Comparison of ENCODE assay signal across 1 cellular context in the genomic region with DNA sequence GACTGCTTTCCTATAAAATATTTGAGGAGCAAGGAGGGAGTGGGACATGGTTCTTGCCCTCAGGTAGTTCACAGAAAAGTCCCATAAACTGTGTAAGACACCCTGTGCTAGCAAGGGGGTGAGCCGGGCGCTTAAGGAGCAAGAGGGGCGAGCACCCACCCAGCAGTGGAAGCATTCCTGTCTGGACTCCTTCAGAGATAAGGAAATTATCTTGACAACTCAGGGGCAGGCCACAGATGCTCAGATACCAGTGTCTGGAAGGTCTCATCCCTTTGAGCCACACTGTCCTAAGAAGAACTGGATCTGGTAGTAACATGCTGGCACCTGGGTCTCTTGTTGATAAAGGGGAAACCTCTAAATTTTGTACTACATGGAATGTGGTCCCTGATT.
TF ChIP-seq lines count a peak whose summit lies in the region.

No MANE protein-coding gene starts in this region.

TF ChIP-seq in K562, 482 proteins besides CTCF, POLR2A, EP300 and RAD21 (continued from another document and continues in another):
- TF ChIP-seq, protein P1, sequence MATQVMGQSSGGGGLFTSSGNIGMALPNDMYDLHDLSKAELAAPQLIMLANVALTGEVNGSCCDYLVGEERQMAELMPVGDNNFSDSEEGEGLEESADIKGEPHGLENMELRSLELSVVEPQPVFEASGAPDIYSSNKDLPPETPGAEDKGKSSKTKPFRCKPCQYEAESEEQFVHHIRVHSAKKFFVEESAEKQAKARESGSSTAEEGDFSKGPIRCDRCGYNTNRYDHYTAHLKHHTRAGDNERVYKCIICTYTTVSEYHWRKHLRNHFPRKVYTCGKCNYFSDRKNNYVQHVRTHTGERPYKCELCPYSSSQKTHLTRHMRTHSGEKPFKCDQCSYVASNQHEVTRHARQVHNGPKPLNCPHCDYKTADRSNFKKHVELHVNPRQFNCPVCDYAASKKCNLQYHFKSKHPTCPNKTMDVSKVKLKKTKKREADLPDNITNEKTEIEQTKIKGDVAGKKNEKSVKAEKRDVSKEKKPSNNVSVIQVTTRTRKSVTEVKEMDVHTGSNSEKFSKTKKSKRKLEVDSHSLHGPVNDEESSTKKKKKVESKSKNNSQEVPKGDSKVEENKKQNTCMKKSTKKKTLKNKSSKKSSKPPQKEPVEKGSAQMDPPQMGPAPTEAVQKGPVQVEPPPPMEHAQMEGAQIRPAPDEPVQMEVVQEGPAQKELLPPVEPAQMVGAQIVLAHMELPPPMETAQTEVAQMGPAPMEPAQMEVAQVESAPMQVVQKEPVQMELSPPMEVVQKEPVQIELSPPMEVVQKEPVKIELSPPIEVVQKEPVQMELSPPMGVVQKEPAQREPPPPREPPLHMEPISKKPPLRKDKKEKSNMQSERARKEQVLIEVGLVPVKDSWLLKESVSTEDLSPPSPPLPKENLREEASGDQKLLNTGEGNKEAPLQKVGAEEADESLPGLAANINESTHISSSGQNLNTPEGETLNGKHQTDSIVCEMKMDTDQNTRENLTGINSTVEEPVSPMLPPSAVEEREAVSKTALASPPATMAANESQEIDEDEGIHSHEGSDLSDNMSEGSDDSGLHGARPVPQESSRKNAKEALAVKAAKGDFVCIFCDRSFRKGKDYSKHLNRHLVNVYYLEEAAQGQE (CRISPR knock-in tag; IDR thresholded peaks at IDR 0.05; ENCODE audit: low read depth) = no peak
- TF ChIP-seq TSC22D4 (tag; IDR thresholded peaks at IDR 0.05) (no peak), ESRRA (IDR thresholded peaks at IDR 0.05; ENCODE audit: borderline replicate concordance, low read depth) (0 out of 2 replicates have a peak, but pooled peaks have one; percentile 6), GATAD2B (IDR thresholded peaks at IDR 0.05; ENCODE audit: borderline replicate concordance) (no peak), ZNF124 (CRISPR knock-in tag; IDR thresholded peaks at IDR 0.05) (no peak), KAT2B (IDR thresholded peaks at IDR 0.05; ENCODE audit: low read depth, low read length) (no peak), MXI1 (IDR thresholded peaks at IDR 0.05; ENCODE audit: low read depth, low read length) (no peak), ZNF121 (CRISPR knock-in tag; conservative IDR thresholded peaks at IDR 0.05) (no peak), FOXM1 (IDR thresholded peaks at IDR 0.05; ENCODE audit: low read depth) (0 out of 2 replicates have a peak, but pooled peaks have one; percentile 27), FOXM1 (CRISPR knock-in tag; IDR thresholded peaks at IDR 0.05; ENCODE audit: low read depth) (no peak), CHD4 (IDR thresholded peaks at IDR 0.05; ENCODE audit: insufficient read depth, insufficient replicate concordance, low read depth, low read length, poor library complexity, severe bottlenecking) (no peak), CBFB (CRISPR knock-in tag; IDR thresholded peaks at IDR 0.05) (no peak), KLF13 (tag; IDR thresholded peaks at IDR 0.05; ENCODE audit: borderline replicate concordance, low read depth) (no peak), PRPF4 (IDR thresholded peaks at IDR 0.05; ENCODE audit: insufficient read depth, low read depth, low read length, poor library complexity, severe bottlenecking) (no peak), ZNF589 (CRISPR knock-in tag; IDR thresholded peaks at IDR 0.05; ENCODE audit: low read depth) (no peak), HNRNPK (IDR thresholded peaks at IDR 0.05; ENCODE audit: low read depth, low read length, poor library complexity, severe bottlenecking) (no peak), ZNF696 (CRISPR knock-in tag; conservative IDR thresholded peaks at IDR 0.05) (no peak), RFX1 (IDR thresholded peaks at IDR 0.05) (no peak), ZNF75A (CRISPR knock-in tag; IDR thresholded peaks at IDR 0.05) (no peak), HDAC1 (IDR thresholded peaks at IDR 0.05) (no peak), RBM34 (IDR thresholded peaks at IDR 0.05; ENCODE audit: borderline replicate concordance, insufficient read depth, low read length) (no peak), POLR3A (IDR thresholded peaks at IDR 0.05; ENCODE audit: borderline replicate concordance, extremely low read depth, insufficient read depth, insufficient read length) (no peak), HMGN3 (IDR thresholded peaks at IDR 0.05; ENCODE audit: borderline replicate concordance, extremely low read depth, insufficient read length, low read depth, low read length) (peak; percentile 57), STAT5A (IDR thresholded peaks at IDR 0.05; ENCODE audit: borderline replicate concordance, low read length) (no peak), THRAP3 (IDR thresholded peaks at IDR 0.05; ENCODE audit: borderline replicate concordance) (no peak), TAL1 (IDR thresholded peaks at IDR 0.05) (peak; percentile 38; the same call in 1 of the 2 replicates), SMAD3 (CRISPR knock-in tag; conservative IDR thresholded peaks at IDR 0.05) (no peak)
- TF ChIP-seq, protein P2, sequence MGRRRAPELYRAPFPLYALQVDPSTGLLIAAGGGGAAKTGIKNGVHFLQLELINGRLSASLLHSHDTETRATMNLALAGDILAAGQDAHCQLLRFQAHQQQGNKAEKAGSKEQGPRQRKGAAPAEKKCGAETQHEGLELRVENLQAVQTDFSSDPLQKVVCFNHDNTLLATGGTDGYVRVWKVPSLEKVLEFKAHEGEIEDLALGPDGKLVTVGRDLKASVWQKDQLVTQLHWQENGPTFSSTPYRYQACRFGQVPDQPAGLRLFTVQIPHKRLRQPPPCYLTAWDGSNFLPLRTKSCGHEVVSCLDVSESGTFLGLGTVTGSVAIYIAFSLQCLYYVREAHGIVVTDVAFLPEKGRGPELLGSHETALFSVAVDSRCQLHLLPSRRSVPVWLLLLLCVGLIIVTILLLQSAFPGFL (CRISPR knock-in tag; IDR thresholded peaks at IDR 0.05) = 0 out of 2 replicates have a peak, but pooled peaks have one; percentile 81
- TF ChIP-seq, protein P3, sequence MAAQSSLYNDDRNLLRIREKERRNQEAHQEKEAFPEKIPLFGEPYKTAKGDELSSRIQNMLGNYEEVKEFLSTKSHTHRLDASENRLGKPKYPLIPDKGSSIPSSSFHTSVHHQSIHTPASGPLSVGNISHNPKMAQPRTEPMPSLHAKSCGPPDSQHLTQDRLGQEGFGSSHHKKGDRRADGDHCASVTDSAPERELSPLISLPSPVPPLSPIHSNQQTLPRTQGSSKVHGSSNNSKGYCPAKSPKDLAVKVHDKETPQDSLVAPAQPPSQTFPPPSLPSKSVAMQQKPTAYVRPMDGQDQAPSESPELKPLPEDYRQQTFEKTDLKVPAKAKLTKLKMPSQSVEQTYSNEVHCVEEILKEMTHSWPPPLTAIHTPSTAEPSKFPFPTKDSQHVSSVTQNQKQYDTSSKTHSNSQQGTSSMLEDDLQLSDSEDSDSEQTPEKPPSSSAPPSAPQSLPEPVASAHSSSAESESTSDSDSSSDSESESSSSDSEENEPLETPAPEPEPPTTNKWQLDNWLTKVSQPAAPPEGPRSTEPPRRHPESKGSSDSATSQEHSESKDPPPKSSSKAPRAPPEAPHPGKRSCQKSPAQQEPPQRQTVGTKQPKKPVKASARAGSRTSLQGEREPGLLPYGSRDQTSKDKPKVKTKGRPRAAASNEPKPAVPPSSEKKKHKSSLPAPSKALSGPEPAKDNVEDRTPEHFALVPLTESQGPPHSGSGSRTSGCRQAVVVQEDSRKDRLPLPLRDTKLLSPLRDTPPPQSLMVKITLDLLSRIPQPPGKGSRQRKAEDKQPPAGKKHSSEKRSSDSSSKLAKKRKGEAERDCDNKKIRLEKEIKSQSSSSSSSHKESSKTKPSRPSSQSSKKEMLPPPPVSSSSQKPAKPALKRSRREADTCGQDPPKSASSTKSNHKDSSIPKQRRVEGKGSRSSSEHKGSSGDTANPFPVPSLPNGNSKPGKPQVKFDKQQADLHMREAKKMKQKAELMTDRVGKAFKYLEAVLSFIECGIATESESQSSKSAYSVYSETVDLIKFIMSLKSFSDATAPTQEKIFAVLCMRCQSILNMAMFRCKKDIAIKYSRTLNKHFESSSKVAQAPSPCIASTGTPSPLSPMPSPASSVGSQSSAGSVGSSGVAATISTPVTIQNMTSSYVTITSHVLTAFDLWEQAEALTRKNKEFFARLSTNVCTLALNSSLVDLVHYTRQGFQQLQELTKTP (IDR thresholded peaks at IDR 0.05; ENCODE audit: low read depth in 1 of 2, partially characterized antibody in 2 of 2) = no peak
- TF ChIP-seq, protein P4, sequence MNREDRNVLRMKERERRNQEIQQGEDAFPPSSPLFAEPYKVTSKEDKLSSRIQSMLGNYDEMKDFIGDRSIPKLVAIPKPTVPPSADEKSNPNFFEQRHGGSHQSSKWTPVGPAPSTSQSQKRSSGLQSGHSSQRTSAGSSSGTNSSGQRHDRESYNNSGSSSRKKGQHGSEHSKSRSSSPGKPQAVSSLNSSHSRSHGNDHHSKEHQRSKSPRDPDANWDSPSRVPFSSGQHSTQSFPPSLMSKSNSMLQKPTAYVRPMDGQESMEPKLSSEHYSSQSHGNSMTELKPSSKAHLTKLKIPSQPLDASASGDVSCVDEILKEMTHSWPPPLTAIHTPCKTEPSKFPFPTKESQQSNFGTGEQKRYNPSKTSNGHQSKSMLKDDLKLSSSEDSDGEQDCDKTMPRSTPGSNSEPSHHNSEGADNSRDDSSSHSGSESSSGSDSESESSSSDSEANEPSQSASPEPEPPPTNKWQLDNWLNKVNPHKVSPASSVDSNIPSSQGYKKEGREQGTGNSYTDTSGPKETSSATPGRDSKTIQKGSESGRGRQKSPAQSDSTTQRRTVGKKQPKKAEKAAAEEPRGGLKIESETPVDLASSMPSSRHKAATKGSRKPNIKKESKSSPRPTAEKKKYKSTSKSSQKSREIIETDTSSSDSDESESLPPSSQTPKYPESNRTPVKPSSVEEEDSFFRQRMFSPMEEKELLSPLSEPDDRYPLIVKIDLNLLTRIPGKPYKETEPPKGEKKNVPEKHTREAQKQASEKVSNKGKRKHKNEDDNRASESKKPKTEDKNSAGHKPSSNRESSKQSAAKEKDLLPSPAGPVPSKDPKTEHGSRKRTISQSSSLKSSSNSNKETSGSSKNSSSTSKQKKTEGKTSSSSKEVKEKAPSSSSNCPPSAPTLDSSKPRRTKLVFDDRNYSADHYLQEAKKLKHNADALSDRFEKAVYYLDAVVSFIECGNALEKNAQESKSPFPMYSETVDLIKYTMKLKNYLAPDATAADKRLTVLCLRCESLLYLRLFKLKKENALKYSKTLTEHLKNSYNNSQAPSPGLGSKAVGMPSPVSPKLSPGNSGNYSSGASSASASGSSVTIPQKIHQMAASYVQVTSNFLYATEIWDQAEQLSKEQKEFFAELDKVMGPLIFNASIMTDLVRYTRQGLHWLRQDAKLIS (CRISPR knock-in tag; IDR thresholded peaks at IDR 0.05) = 0 out of 2 replicates have a peak, but pooled peaks have one; percentile 75
- TF ChIP-seq, protein P5, sequence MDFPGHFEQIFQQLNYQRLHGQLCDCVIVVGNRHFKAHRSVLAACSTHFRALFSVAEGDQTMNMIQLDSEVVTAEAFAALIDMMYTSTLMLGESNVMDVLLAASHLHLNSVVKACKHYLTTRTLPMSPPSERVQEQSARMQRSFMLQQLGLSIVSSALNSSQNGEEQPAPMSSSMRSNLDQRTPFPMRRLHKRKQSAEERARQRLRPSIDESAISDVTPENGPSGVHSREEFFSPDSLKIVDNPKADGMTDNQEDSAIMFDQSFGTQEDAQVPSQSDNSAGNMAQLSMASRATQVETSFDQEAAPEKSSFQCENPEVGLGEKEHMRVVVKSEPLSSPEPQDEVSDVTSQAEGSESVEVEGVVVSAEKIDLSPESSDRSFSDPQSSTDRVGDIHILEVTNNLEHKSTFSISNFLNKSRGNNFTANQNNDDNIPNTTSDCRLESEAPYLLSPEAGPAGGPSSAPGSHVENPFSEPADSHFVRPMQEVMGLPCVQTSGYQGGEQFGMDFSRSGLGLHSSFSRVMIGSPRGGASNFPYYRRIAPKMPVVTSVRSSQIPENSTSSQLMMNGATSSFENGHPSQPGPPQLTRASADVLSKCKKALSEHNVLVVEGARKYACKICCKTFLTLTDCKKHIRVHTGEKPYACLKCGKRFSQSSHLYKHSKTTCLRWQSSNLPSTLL (IDR thresholded peaks at IDR 0.05) = no peak
- TF ChIP-seq, protein P6, sequence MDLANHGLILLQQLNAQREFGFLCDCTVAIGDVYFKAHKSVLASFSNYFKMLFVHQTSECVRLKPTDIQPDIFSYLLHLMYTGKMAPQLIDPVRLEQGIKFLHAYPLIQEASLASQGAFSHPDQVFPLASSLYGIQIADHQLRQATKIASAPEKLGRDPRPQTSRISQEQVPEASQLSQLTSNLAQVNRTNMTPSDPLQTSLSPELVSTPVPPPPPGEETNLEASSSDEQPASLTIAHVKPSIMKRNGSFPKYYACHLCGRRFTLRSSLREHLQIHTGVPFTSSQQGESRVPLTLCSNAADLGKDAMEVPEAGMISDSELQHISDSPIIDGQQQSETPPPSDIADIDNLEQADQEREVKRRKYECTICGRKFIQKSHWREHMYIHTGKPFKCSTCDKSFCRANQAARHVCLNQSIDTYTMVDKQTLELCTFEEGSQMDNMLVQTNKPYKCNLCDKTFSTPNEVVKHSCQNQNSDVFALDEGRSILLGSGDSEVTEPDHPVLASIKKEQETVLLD (IDR thresholded peaks at IDR 0.05) = no peak
- TF ChIP-seq, protein P7, sequence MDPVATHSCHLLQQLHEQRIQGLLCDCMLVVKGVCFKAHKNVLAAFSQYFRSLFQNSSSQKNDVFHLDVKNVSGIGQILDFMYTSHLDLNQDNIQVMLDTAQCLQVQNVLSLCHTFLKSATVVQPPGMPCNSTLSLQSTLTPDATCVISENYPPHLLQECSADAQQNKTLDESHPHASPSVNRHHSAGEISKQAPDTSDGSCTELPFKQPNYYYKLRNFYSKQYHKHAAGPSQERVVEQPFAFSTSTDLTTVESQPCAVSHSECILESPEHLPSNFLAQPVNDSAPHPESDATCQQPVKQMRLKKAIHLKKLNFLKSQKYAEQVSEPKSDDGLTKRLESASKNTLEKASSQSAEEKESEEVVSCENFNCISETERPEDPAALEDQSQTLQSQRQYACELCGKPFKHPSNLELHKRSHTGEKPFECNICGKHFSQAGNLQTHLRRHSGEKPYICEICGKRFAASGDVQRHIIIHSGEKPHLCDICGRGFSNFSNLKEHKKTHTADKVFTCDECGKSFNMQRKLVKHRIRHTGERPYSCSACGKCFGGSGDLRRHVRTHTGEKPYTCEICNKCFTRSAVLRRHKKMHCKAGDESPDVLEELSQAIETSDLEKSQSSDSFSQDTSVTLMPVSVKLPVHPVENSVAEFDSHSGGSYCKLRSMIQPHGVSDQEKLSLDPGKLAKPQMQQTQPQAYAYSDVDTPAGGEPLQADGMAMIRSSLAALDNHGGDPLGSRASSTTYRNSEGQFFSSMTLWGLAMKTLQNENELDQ (CRISPR knock-in tag; IDR thresholded peaks at IDR 0.05; ENCODE audit: borderline replicate concordance) = no peak
- TF ChIP-seq, protein P8, sequence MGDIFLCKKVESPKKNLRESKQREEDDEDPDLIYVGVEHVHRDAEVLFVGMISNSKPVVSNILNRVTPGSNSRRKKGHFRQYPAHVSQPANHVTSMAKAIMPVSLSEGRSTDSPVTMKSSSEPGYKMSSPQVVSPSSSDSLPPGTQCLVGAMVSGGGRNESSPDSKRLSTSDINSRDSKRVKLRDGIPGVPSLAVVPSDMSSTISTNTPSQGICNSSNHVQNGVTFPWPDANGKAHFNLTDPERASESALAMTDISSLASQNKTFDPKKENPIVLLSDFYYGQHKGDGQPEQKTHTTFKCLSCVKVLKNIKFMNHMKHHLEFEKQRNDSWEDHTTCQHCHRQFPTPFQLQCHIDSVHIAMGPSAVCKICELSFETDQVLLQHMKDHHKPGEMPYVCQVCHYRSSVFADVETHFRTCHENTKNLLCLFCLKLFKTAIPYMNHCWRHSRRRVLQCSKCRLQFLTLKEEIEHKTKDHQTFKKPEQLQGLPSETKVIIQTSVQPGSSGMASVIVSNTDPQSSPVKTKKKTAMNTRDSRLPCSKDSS (IDR thresholded peaks at IDR 0.05; ENCODE audit: low read depth, partially characterized antibody) = no peak
- TF ChIP-seq, protein P9, sequence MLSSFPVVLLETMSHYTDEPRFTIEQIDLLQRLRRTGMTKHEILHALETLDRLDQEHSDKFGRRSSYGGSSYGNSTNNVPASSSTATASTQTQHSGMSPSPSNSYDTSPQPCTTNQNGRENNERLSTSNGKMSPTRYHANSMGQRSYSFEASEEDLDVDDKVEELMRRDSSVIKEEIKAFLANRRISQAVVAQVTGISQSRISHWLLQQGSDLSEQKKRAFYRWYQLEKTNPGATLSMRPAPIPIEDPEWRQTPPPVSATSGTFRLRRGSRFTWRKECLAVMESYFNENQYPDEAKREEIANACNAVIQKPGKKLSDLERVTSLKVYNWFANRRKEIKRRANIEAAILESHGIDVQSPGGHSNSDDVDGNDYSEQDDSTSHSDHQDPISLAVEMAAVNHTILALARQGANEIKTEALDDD (IDR thresholded peaks at IDR 0.05) = no peak
